Comparison of ENCODE assay signal across 17 cellular contexts in the genomic region with DNA sequence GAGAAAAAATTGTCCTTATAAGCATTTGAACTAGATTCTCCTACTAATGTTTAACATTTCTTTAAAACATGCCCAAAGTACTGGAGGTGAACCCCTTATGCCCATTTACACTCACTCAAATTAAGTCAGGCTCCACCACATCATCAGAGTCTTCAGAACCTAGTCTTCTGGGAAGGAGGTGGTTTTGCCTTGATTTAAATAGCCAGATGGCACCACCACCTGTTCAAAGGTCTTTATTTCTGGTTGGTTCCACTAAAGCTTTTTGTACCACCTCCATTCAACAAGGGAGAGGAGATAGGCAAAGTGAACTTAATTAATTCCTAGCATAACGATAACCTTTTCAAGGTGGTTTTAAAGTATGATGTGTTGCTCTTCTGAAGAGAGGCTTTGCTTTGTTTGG.
"Had no signal": no experiment of that assay in that cellular context is flagged by ENCODE, and none has a peak within 500 bp of the region (broad histone marks: within the 10 kb centered on the region; RNA-seq: fewer than 3 reads in every experiment).

No MANE protein-coding gene starts in this region.

- H3K9me3 Mint-ChIP-seq: activated naive CD4-positive, alpha-beta T cell treated with anti-CD3 and anti-CD28 coated beads for 36 hours; activated T-cell treated with anti-CD3 and anti-CD28 coated beads, Interleukin-2, amount 50 U/mL, for 4 hours; endodermal cell; memory B cell had no signal

- ATAC-seq: activated T-cell treated with anti-CD3 and anti-CD28 coated beads, Interleukin-2, amount 50 U/mL, for 4 hours; body of pancreas; mucosa of descending colon; naive thymus-derived CD4-positive, alpha-beta T cell; right lobe of liver had no signal

- H3K4me3 Mint-ChIP-seq: activated CD4-positive, alpha-beta T cell treated with anti-CD3 and anti-CD28 coated beads, Interleukin-2, amount 10 ng/mL, durations not matched to agents 24 days and 14 days; activated naive CD4-positive, alpha-beta T cell treated with anti-CD3 and anti-CD28 coated beads for 36 hours; activated T-cell treated with anti-CD3 and anti-CD28 coated beads, Interleukin-2, amount 50 U/mL, for 4 hours; endodermal cell; memory B cell; naive thymus-derived CD4-positive, alpha-beta T cell had no signal

- FAIRE-seq: small intestine had no signal

- H3K27ac Mint-ChIP-seq: activated CD4-positive, alpha-beta T cell treated with anti-CD3 and anti-CD28 coated beads, Interleukin-2, amount 10 ng/mL, durations not matched to agents 24 days and 14 days; activated naive CD4-positive, alpha-beta T cell treated with anti-CD3 and anti-CD28 coated beads for 36 hours; endodermal cell; memory B cell; naive thymus-derived CD4-positive, alpha-beta T cell had no signal

- H3K4me1 Mint-ChIP-seq: activated CD4-positive, alpha-beta T cell treated with anti-CD3 and anti-CD28 coated beads, Interleukin-2, amount 10 ng/mL, durations not matched to agents 24 days and 14 days; endodermal cell; memory B cell; naive thymus-derived CD4-positive, alpha-beta T cell had no signal

- DNase-seq: activated CD4-positive, alpha-beta T cell treated with anti-CD3 and anti-CD28 coated beads, Interleukin-2, amount 10 ng/mL, durations not matched to agents 24 days and 14 days; activated CD4-positive, CD25-positive, alpha-beta regulatory T cell; activated CD8-positive, alpha-beta memory T cell treated with anti-CD3 and anti-CD28 coated beads, Interleukin-2, amount 50 U/mL, for 4 hours; activated naive CD4-positive, alpha-beta T cell treated with anti-CD3 and anti-CD28 coated beads for 36 hours; activated T-cell treated with anti-CD3 and anti-CD28 coated beads, Interleukin-2, amount 50 U/mL, for 4 hours; body of pancreas; colonic mucosa; endodermal cell; foreskin fibroblast; mucosa of descending colon; naive thymus-derived CD4-positive, alpha-beta T cell; right lobe of liver; small intestine; stimulated activated CD4-positive, alpha-beta T cell treated with anti-CD3 and anti-CD28 coated beads, Interleukin-4, amount 100 ng/mL, for 1 hour; stomach; trophoblast cell had no signal

- H3K36me3 Mint-ChIP-seq: memory B cell; naive thymus-derived CD4-positive, alpha-beta T cell had no signal
